12 cellular contexts compared by ENCODE assay signal in genomic region chr17:16449121-16449570, GRCh38. TPM values are rescaled to one million over a fixed set of nuclear protein-coding genes. Genes with fewer than 3 reads are reported as not detected.
DNase-seq lines count a peak whose midpoint lies in the region; ATAC-seq, FAIRE-seq and TF ChIP-seq lines count a peak whose summit lies in the region.
"Had no signal": no experiment of that assay in that cellular context is flagged by ENCODE, and none has a peak within 500 bp of the region (broad histone marks: within the 10 kb centered on the region; RNA-seq: fewer than 3 reads in every experiment).

No MANE protein-coding gene starts in this region.

- 38 to 40% methylated on average over 11 of the region's 11 CpGs for WGBS in GM23248 (ENCODE audit: low coverage in 1 of 2, low lambda C conversion rate in 2 of 2, missing lambda C conversion rate in 2 of 2), 2 experiments
- WGBS in mesenchymal stem cell, result 95% methylated on average over 11 of the region's 11 CpGs

- no peak overlapping the region for H2AFZ ChIP-seq in GM23248
- H2AFZ ChIP-seq in astrocyte (ENCODE audit: low read depth, low read length), result no peak overlapping the region
- no peak overlapping the region for H2AFZ ChIP-seq in mesenchymal stem cell (ENCODE audit: low read depth, low read length)

- no peak overlapping the region for H4K91ac ChIP-seq in mesenchymal stem cell (ENCODE audit: low read length)

- in situ Hi-C loops in GM23248 (cut with MboI), result no loop called here

- no peak overlapping the region for H3K4me3 ChIP-seq in GM23248
- no peak overlapping the region for H3K4me3 ChIP-seq in MG63
- H3K4me3 ChIP-seq in astrocyte (ENCODE audit: insufficient read depth, low read depth, low read length), result no peak overlapping the region
- no peak overlapping the region for H3K4me3 ChIP-seq in mesenchymal stem cell (ENCODE audit: insufficient read depth in 1 of 2, low read depth in 1 of 2, low read length in 2 of 2)
- H3K4me3 ChIP-seq: tibial artery had no signal

- no peaks in the 10 kb centered on the region for H3K27me3 Mint-ChIP-seq in astrocyte (ENCODE audit: low read depth, unreplicated experiment)
- H3K27me3 Mint-ChIP-seq: activated naive CD8-positive, alpha-beta T cell; naive B cell had no signal

- no peaks in the 10 kb centered on the region for H3K9me3 ChIP-seq in GM23248 (ENCODE audit: low read depth)
- no peaks in the 10 kb centered on the region for H3K9me3 ChIP-seq in MG63
- H3K9me3 ChIP-seq in astrocyte (ENCODE audit: insufficient read depth, low read depth, low read length), result no peaks in the 10 kb centered on the region
- no peaks in the 10 kb centered on the region for H3K9me3 ChIP-seq in mesenchymal stem cell (ENCODE audit: control insufficient read depth, low read length)
- H3K9me3 ChIP-seq: tibial artery had no signal

- H3K4me2 ChIP-seq in GM23248 (ENCODE audit: unreplicated experiment), result no peak overlapping the region
- no peak overlapping the region for H3K4me2 ChIP-seq in astrocyte (ENCODE audit: low read length)
- H3K4me2 ChIP-seq in mesenchymal stem cell (ENCODE audit: low read length, poor library complexity, severe bottlenecking), result no peak overlapping the region

- H3F3A ChIP-seq in GM23248 (ENCODE audit: insufficient read depth), result peaks cover 44% of the 10 kb centered on the region

- H3K27ac ChIP-seq in GM23248 (no peak overlapping the region), astrocyte (ENCODE audit: low read depth, low read length) (no peak overlapping the region), mesenchymal stem cell (ENCODE audit: low read length, poor library complexity, severe bottlenecking) (no peak overlapping the region)
- H3K27ac ChIP-seq: tibial artery had no signal

- H4K20me1 ChIP-seq in GM23248 (ENCODE audit: insufficient read depth) (peaks cover 9% of the 10 kb centered on the region; the same call in 1 of the 2 replicates), astrocyte (ENCODE audit: insufficient read depth, low read length) (peaks cover 61% of the 10 kb centered on the region)

- H3K9me2 ChIP-seq in GM23248 (ENCODE audit: insufficient read depth), result no peaks in the 10 kb centered on the region

- no peak for TF ChIP-seq CTCF in astrocyte (IDR thresholded peaks at IDR 0.05; ENCODE audit: insufficient read depth, low read depth, low read length)

- H3K36me3 ChIP-seq in GM23248 (ENCODE audit: low read depth) (peaks cover 7% of the 10 kb centered on the region; the same call in 1 of the 2 replicates), MG63 (peaks cover 41% of the 10 kb centered on the region), astrocyte (ENCODE audit: insufficient read depth, low read length) (peaks cover 7% of the 10 kb centered on the region), mesenchymal stem cell (ENCODE audit: control insufficient read depth in 1 of 2, insufficient read depth in 2 of 2, low read depth in 1 of 2, low read length in 2 of 2) (peaks cover 35 to 46% of the 10 kb centered on the region in 2 experiments)

- H3K79me2 ChIP-seq in GM23248 (ENCODE audit: insufficient read depth), result no peaks in the 10 kb centered on the region
- H3K79me2 ChIP-seq in astrocyte (ENCODE audit: insufficient read depth, low read length), result no peaks in the 10 kb centered on the region

- H3K18ac ChIP-seq in mesenchymal stem cell (ENCODE audit: low read depth in 1 of 2, low read length in 2 of 2), result no peak overlapping the region

- H3K27me3 ChIP-seq in GM23248 (replicated peaks; ENCODE audit: insufficient read depth) (no peaks in the 10 kb centered on the region), MG63 (no peaks in the 10 kb centered on the region), astrocyte (ENCODE audit: insufficient read depth, low read length) (no peaks in the 10 kb centered on the region), mesenchymal stem cell (ENCODE audit: control insufficient read depth in 1 of 2, insufficient read depth in 1 of 2, low read length in 2 of 2) (no peaks in the 10 kb centered on the region)
- H3K27me3 ChIP-seq: tibial artery had no signal

- H3K4me1 ChIP-seq in GM23248 (ENCODE audit: insufficient read depth) (no peaks in the 10 kb centered on the region), astrocyte (ENCODE audit: insufficient read depth, low read length) (peaks cover 13% of the 10 kb centered on the region), mesenchymal stem cell (ENCODE audit: control insufficient read depth, insufficient read depth, low read depth, low read length) (peaks cover 16% of the 10 kb centered on the region)

- H3K9ac ChIP-seq in GM23248, result no peak overlapping the region
- H3K9ac ChIP-seq in astrocyte (ENCODE audit: low read length), result no peak overlapping the region
- no peak overlapping the region for H3K9ac ChIP-seq in mesenchymal stem cell (ENCODE audit: low read length)

- no peak overlapping the region for H3K14ac ChIP-seq in mesenchymal stem cell (ENCODE audit: low read length in 2 of 2)

- ATAC-seq in HG03442 (IDR thresholded peaks at IDR 0.05; ENCODE audit: unreplicated experiment), result no peak

- no peak overlapping the region for H3K27ac Mint-ChIP-seq in astrocyte (ENCODE audit: unreplicated experiment)

- peaks cover 11% of the 10 kb centered on the region for H3K4me1 Mint-ChIP-seq in astrocyte (ENCODE audit: low read depth, unreplicated experiment)

- FAIRE-seq in astrocyte (lab: Jason Lieb, UNC), result no peak

- H3K9me3 Mint-ChIP-seq in astrocyte (ENCODE audit: unreplicated experiment), result no peaks in the 10 kb centered on the region
- H3K9me3 Mint-ChIP-seq: naive B cell; T-helper 2 cell treated with Interferon-gamma antibody and Interleukin-4, amounts not matched to agents 5 μg/mL and 100 μg/mL, for 36 hours had no signal

- no peak overlapping the region for H2BK120ac ChIP-seq in mesenchymal stem cell (ENCODE audit: low read depth, low read length)

- H3K79me1 ChIP-seq in mesenchymal stem cell (replicated peaks; ENCODE audit: low read length, poor library complexity, severe bottlenecking), result peaks cover 2% of the 10 kb centered on the region

- H4K8ac ChIP-seq in mesenchymal stem cell (ENCODE audit: low read length), result no peak overlapping the region

- peak; percentile 80 for DNase-seq in GM23248
- peak; percentile 33 for DNase-seq in MG63
- DNase-seq in astrocyte (ENCODE audit: low read depth), result peak; percentile 64
- peak; percentile 60 for DNase-seq in mesenchymal stem cell
- no peak for DNase-seq in SKM-1 treated with dmso at 0.1 percent for 144 hours (lab: John Stamatoyannopoulos, UW; ENCODE audit: unreplicated experiment)
- no peak for DNase-seq in NCI-H510A (lab: John Stamatoyannopoulos, UW)
- DNase-seq: KG1, naive B cell, tibial artery had no signal

- no peak overlapping the region for H3K4ac ChIP-seq in mesenchymal stem cell (ENCODE audit: low read depth in 1 of 2, low read length in 2 of 2)

- no peak overlapping the region for H2BK15ac ChIP-seq in mesenchymal stem cell (ENCODE audit: low read depth, poor library complexity, severe bottlenecking)

- H3K36me3 Mint-ChIP-seq in astrocyte (ENCODE audit: low read depth, unreplicated experiment), result peaks cover 17% of the 10 kb centered on the region

- no peak overlapping the region for H2AK5ac ChIP-seq in mesenchymal stem cell (ENCODE audit: low read length, severe bottlenecking)

- no peak overlapping the region for H3K4me3 Mint-ChIP-seq in astrocyte (ENCODE audit: unreplicated experiment)
- H3K4me3 Mint-ChIP-seq: activated naive CD8-positive, alpha-beta T cell; naive B cell; T-helper 2 cell treated with Interferon-gamma antibody and Interleukin-4, amounts not matched to agents 5 μg/mL and 100 μg/mL, for 36 hours had no signal

- no peak overlapping the region for H3K23ac ChIP-seq in mesenchymal stem cell (ENCODE audit: low read length in 2 of 2)

- no peak overlapping the region for H2BK5ac ChIP-seq in mesenchymal stem cell (ENCODE audit: low read depth, low read length, poor library complexity, severe bottlenecking)

- no peak overlapping the region for H2BK12ac ChIP-seq in mesenchymal stem cell (ENCODE audit: low read length in 2 of 2)

RNA-seq across cellular contexts. Expression of gene TRPV2, which starts 33.8 kb away (rescaled TPM):
- total RNA-seq in GM23248 (2014; rRNA removed; shearing (Covaris generic)), result 23.9 and 25.8 TPM in 2 replicates
- polyA plus RNA-seq in GM23248 (2016; fragmentation: Nextera tagmentation; extraction: Ambion mirVana), result 19.5 and 19.6 TPM in 2 replicates
- 0.05 and 0.30 TPM in 2 replicates for total RNA-seq in MG63 (2014; rRNA removed; shearing (Covaris generic); ENCODE audit: low replicate concordance)
- 0.50 and 0.86 TPM in 2 replicates for total RNA-seq in astrocyte
- 116 TPM for polyA plus RNA-seq in mesenchymal stem cell (2013, experiment 1 of 2)
- polyA plus RNA-seq in mesenchymal stem cell (2013, experiment 2 of 2), result 113 TPM

RNA-seq across cellular contexts. Expression of gene LRRC75A, which starts 42.8 kb away (rescaled TPM):
- total RNA-seq in GM23248 (2014; rRNA removed; shearing (Covaris generic)), result 0.13 and 0.22 TPM in 2 replicates
- 0.15 and 0.54 TPM in 2 replicates for polyA plus RNA-seq in GM23248 (2016; fragmentation: Nextera tagmentation; extraction: Ambion mirVana)
- total RNA-seq in MG63 (2014; rRNA removed; shearing (Covaris generic); ENCODE audit: low replicate concordance), result 0.03 TPM in 1 of 2 replicates, not detected in the other
- total RNA-seq in astrocyte, result 0.36 TPM in 2 replicates
- 0.44 TPM for polyA plus RNA-seq in mesenchymal stem cell (2013, experiment 1 of 2)
- 0.48 TPM for polyA plus RNA-seq in mesenchymal stem cell (2013, experiment 2 of 2)

Comparison
In these comparisons a context has a peak if more than half of its experiments do, and no peak if none do; other contexts are left out.
1. DNase-seq: peak in GM23248 (single experiment), MG63 (single experiment), astrocyte (single experiment) and mesenchymal stem cell (single experiment); none in SKM-1 treated with dmso at 0.1 percent for 144 hours (single experiment) and NCI-H510A (single experiment).
2. RNA of gene TRPV2, which starts 33.8 kb away (total RNA-seq): 23.9 to 25.8 TPM in GM23248; 0.50 to 0.86 TPM in astrocyte and 0.05 to 0.30 TPM in MG63; every median in the first group is over 10 times any median in the second.